In genomic region chr3:49687419-49687795, GRCh38 we compare ENCODE assay signal across 9 cellular contexts. TPM values are rescaled to one million over a fixed set of nuclear protein-coding genes. Genes with fewer than 3 reads are reported as not detected.
DNase-seq lines count a peak whose midpoint lies in the region; ATAC-seq and TF ChIP-seq lines count a peak whose summit lies in the region.
"Not testable (repeated sequence)": the region's sequence is repeated elsewhere in the genome, so short reads cannot be mapped to it uniquely, and the experiment has no call there.
"Had no signal": no experiment of that assay in that cellular context is flagged by ENCODE, and none has a peak within 500 bp of the region (broad histone marks: within the 10 kb centered on the region; RNA-seq: fewer than 3 reads in every experiment).

No MANE protein-coding gene starts in this region.

- 0 out of 2 replicates have a peak overlapping the region, but pooled peaks have one; percentile 63 for H3K9ac ChIP-seq in HUES48 (ENCODE audit: low read depth, low read length)
- H3K9ac ChIP-seq in smooth muscle cell (ENCODE audit: low read depth), result not testable (repeated sequence)

- H3K4me1 ChIP-seq in HUES48 (ENCODE audit: control insufficient read depth, insufficient read depth, low read length); cardiac muscle cell (ENCODE audit: low read depth); smooth muscle cell (ENCODE audit: low read depth): not testable (repeated sequence)

- not testable (repeated sequence) for H3K27me3 Mint-ChIP-seq in CD4-positive, alpha-beta T cell; activated B cell treated with CpG ODN at 0.5 μM for 24 hours; activated naive CD8-positive, alpha-beta T cell treated with anti-CD3 and anti-CD28 coated beads for 36 hours; nephron (ENCODE audit: low read depth)
- H3K27me3 Mint-ChIP-seq in immature natural killer cell (ENCODE audit: low read depth in 3 of 3), result peaks cover 8 to 15% (median 9%) of the 10 kb centered on the region in 3 donors

- not testable (repeated sequence) for H3K27ac ChIP-seq in CD4-positive, alpha-beta T cell (ENCODE audit: low read depth, low read length); cardiac muscle cell; smooth muscle cell (ENCODE audit: low read depth)
- peak overlapping the region; percentile 70 for H3K27ac ChIP-seq in HUES48 (ENCODE audit: low read depth, low read length)

- peaks cover 31% of the 10 kb centered on the region for H3K4me1 Mint-ChIP-seq in CD4-positive, alpha-beta T cell (ENCODE audit: low read depth)
- peaks cover 37% of the 10 kb centered on the region for H3K4me1 Mint-ChIP-seq in activated B cell treated with CpG ODN at 0.5 μM for 24 hours
- H3K4me1 Mint-ChIP-seq in activated naive CD8-positive, alpha-beta T cell treated with anti-CD3 and anti-CD28 coated beads for 36 hours, result peaks cover 21% of the 10 kb centered on the region
- peaks cover 34 to 43% of the 10 kb centered on the region in 2 donors for H3K4me1 Mint-ChIP-seq in immature natural killer cell
- H3K4me1 Mint-ChIP-seq in nephron, result peaks cover 23% of the 10 kb centered on the region

- H3K36me3 Mint-ChIP-seq in CD4-positive, alpha-beta T cell (ENCODE audit: low read depth), result peaks cover 32% of the 10 kb centered on the region
- H3K36me3 Mint-ChIP-seq in activated B cell treated with CpG ODN at 0.5 μM for 24 hours (ENCODE audit: low read depth), result peaks cover 28% of the 10 kb centered on the region
- not testable (repeated sequence) for H3K36me3 Mint-ChIP-seq in activated naive CD8-positive, alpha-beta T cell treated with anti-CD3 and anti-CD28 coated beads for 36 hours; immature natural killer cell; nephron (ENCODE audit: low read depth)

- peaks cover 15% of the 10 kb centered on the region for H3K36me3 ChIP-seq in HUES48 (ENCODE audit: control insufficient read depth, insufficient read depth, low read length)
- H3K36me3 ChIP-seq in cardiac muscle cell, result peaks cover 13% of the 10 kb centered on the region
- H3K36me3 ChIP-seq in smooth muscle cell (ENCODE audit: low read depth), result not testable (repeated sequence)

- not testable (repeated sequence) for H2AFZ ChIP-seq in smooth muscle cell (ENCODE audit: low read depth)

- H3K9me3 Mint-ChIP-seq in CD4-positive, alpha-beta T cell; activated B cell treated with CpG ODN at 0.5 μM for 24 hours; activated naive CD8-positive, alpha-beta T cell treated with anti-CD3 and anti-CD28 coated beads for 36 hours; immature natural killer cell; nephron: not testable (repeated sequence)

- H3K4me3 ChIP-seq in HUES48 (ENCODE audit: low read depth, low read length), result peak overlapping the region; percentile 74
- H3K4me3 ChIP-seq in cardiac muscle cell, result peak overlapping the region; percentile 41
- H3K4me3 ChIP-seq in smooth muscle cell, result peak overlapping the region; percentile 51

- DNase-seq in CD4-positive, alpha-beta T cell; activated B cell treated with CpG ODN at 0.5 μM for 24 hours; activated naive CD8-positive, alpha-beta T cell treated with anti-CD3 and anti-CD28 coated beads for 36 hours; cardiac muscle cell (ENCODE audit: low read depth in 1 of 2, low spot score in 1 of 2); immature natural killer cell; smooth muscle cell (lab: John Stamatoyannopoulos, UW; ENCODE audit: unreplicated experiment): not testable (repeated sequence)

- peak overlapping the region; percentile 82 for H3K4me2 ChIP-seq in smooth muscle cell

- not testable (repeated sequence) for H3K9me3 ChIP-seq in CD4-positive, alpha-beta T cell (ENCODE audit: control insufficient read depth, low read length); HUES48 (ENCODE audit: control insufficient read depth, insufficient read depth, low read length); cardiac muscle cell (ENCODE audit: low read depth); smooth muscle cell (replicated peaks; ENCODE audit: low read depth)

- peak overlapping the region; percentile 65 for H3K4me3 Mint-ChIP-seq in CD4-positive, alpha-beta T cell
- peak overlapping the region; percentile 76 for H3K4me3 Mint-ChIP-seq in activated B cell treated with CpG ODN at 0.5 μM for 24 hours
- peak overlapping the region; percentile 29 for H3K4me3 Mint-ChIP-seq in activated naive CD8-positive, alpha-beta T cell treated with anti-CD3 and anti-CD28 coated beads for 36 hours
- peak overlapping the region in 4 of 5 donors; percentile 27 to 55 (median 34) for H3K4me3 Mint-ChIP-seq in immature natural killer cell
- H3K4me3 Mint-ChIP-seq in nephron, result peak overlapping the region; percentile 86 to 98 (median 97)

- H3K79me2 ChIP-seq in smooth muscle cell (ENCODE audit: low read depth), result peaks cover 21% of the 10 kb centered on the region

- intact Hi-C loops in CD4-positive, alpha-beta T cell (cut with DNase I, micrococcal nuclease), result not testable (repeated sequence)
- intact Hi-C loops in activated B cell treated with CpG ODN at 0.5 μM for 24 hours (cut with micrococcal nuclease), result loop anchor here (5.0 kb wide), 1 partner anchor 1130 kb away; the partner anchor contains the start of gene PFKFB4

- POLR2A ChIA-PET in CD4-positive, alpha-beta T cell (lab: Charles Lee); activated B cell treated with CpG ODN at 0.5 μM for 24 hours (lab: Charles Lee): not testable (repeated sequence)

- ATAC-seq in CD4-positive, alpha-beta T cell (ENCODE audit: poor library complexity); activated B cell treated with CpG ODN at 0.5 μM for 24 hours (ENCODE audit: low read depth): not testable (repeated sequence)

- 93% methylated on average over 12 of the region's 13 CpGs for WGBS in smooth muscle cell (ENCODE audit: low lambda C conversion rate)

- CTCF ChIA-PET in CD4-positive, alpha-beta T cell (lab: Charles Lee), result interaction anchor here (2.1 kb wide), 1 partner anchor 148 kb away, joined by 5 read pairs; no protein-coding TSS in a partner anchor
- CTCF ChIA-PET in activated B cell treated with CpG ODN at 0.5 μM for 24 hours (lab: Charles Lee), result not testable (repeated sequence)

- not testable (repeated sequence) for TF ChIP-seq CTCF in CD4-positive, alpha-beta T cell (IDR thresholded peaks at IDR 0.05); activated B cell treated with CpG ODN at 0.5 μM for 24 hours (IDR thresholded peaks at IDR 0.05); cardiac muscle cell (IDR thresholded peaks at IDR 0.05; ENCODE audit: low read depth, low read length); nephron (IDR thresholded peaks at IDR 0.05; ENCODE audit: unreplicated experiment in 3 of 3); smooth muscle cell (IDR thresholded peaks at IDR 0.05; ENCODE audit: borderline replicate concordance, insufficient read depth, poor library complexity, severe bottlenecking)

- H3K27ac Mint-ChIP-seq in CD4-positive, alpha-beta T cell; activated B cell treated with CpG ODN at 0.5 μM for 24 hours; activated naive CD8-positive, alpha-beta T cell treated with anti-CD3 and anti-CD28 coated beads for 36 hours: not testable (repeated sequence)
- H3K27ac Mint-ChIP-seq in immature natural killer cell, result peak overlapping the region in 2 of 6 donors; percentile 7 to 58
- H3K27ac Mint-ChIP-seq in nephron, result peak overlapping the region; percentile 74 to 86 (median 75)

- H3F3A ChIP-seq in smooth muscle cell (ENCODE audit: low read depth), result not testable (repeated sequence)

- H4K20me1 ChIP-seq in smooth muscle cell (ENCODE audit: low read depth), result not testable (repeated sequence)

- not testable (repeated sequence) for H3K27me3 ChIP-seq in CD4-positive, alpha-beta T cell (ENCODE audit: control insufficient read depth, insufficient read depth, low read length); HUES48 (ENCODE audit: control insufficient read depth, insufficient read depth, low read length); cardiac muscle cell; smooth muscle cell (ENCODE audit: low read depth)

RNA-seq across cellular contexts. Expression of gene MST1, which starts 1.9 kb away (rescaled TPM):
- total RNA-seq in CD4-positive, alpha-beta T cell, result 1 to 10 TPM; 7.8 TPM
- total RNA-seq in activated B cell treated with CpG ODN at 0.5 μM for 24 hours, result 4.7 and 8.0 TPM in 2 replicates
- total RNA-seq in activated naive CD8-positive, alpha-beta T cell treated with anti-CD3 and anti-CD28 coated beads for 36 hours, result 1 to 10 TPM; 6.7 to 8.4 TPM
- total RNA-seq in cardiac muscle cell, result 41.5 and 48.7 TPM in 2 replicates
- 31.3 and 37.4 TPM in 2 replicates for polyA plus RNA-seq in cardiac muscle cell
- 1 to 10 TPM in 1 of 3 donors, under 1 TPM in 1, not detected in 1; 0.19 to 1.3 TPM for polyA plus RNA-seq in immature natural killer cell
- total RNA-seq in smooth muscle cell, result 15.4 and 18.7 TPM in 2 replicates
- 22.9 and 28.5 TPM in 2 replicates for polyA plus RNA-seq in smooth muscle cell

RNA-seq across cellular contexts. Expression of gene RNF123, which starts 1.9 kb away (rescaled TPM):
- total RNA-seq in CD4-positive, alpha-beta T cell, result 10 to 100 TPM; 28.8 to 29.7 TPM
- total RNA-seq in activated B cell treated with CpG ODN at 0.5 μM for 24 hours, result 35.1 and 51.4 TPM in 2 replicates
- total RNA-seq in activated naive CD8-positive, alpha-beta T cell treated with anti-CD3 and anti-CD28 coated beads for 36 hours, result 10 to 100 TPM; 32.4 to 35.5 TPM
- total RNA-seq in cardiac muscle cell, result 41.7 and 51.1 TPM in 2 replicates
- polyA plus RNA-seq in cardiac muscle cell, result 35.5 and 42.3 TPM in 2 replicates
- 10 to 100 TPM in 2 of 3 donors, 1 to 10 TPM in 1; 2.6 to 27.1 (median 11.8) TPM for polyA plus RNA-seq in immature natural killer cell
- 15.8 and 17.3 TPM in 2 replicates for total RNA-seq in smooth muscle cell
- polyA plus RNA-seq in smooth muscle cell, result 23.9 and 37.8 TPM in 2 replicates

RNA-seq across cellular contexts. Expression of gene APEH, which starts 13.3 kb away (rescaled TPM):
- total RNA-seq in CD4-positive, alpha-beta T cell, result 10 to 100 TPM; 44.3 to 45.5 TPM
- total RNA-seq in activated B cell treated with CpG ODN at 0.5 μM for 24 hours, result 109 and 113 TPM in 2 replicates
- total RNA-seq in activated naive CD8-positive, alpha-beta T cell treated with anti-CD3 and anti-CD28 coated beads for 36 hours, result 100 to 1,000 TPM; 173 to 189 TPM
- total RNA-seq in cardiac muscle cell, result 165 and 185 TPM in 2 replicates
- 216 and 247 TPM in 2 replicates for polyA plus RNA-seq in cardiac muscle cell
- polyA plus RNA-seq in immature natural killer cell, result 100 to 1,000 TPM in 2 of 3 donors, 10 to 100 TPM in 1; 88.0 to 130 (median 121) TPM
- 53.1 and 69.4 TPM in 2 replicates for total RNA-seq in smooth muscle cell
- 91.7 and 104 TPM in 2 replicates for polyA plus RNA-seq in smooth muscle cell

RNA-seq across cellular contexts. Expression of gene AMIGO3, which starts 32.1 kb away (rescaled TPM):
- total RNA-seq in CD4-positive, alpha-beta T cell, result 1 to 10 TPM in 1 of 2 experiments, under 1 TPM in 1; 0.82 to 1.3 TPM
- total RNA-seq in activated B cell treated with CpG ODN at 0.5 μM for 24 hours, result not detected in 2 replicates
- total RNA-seq in activated naive CD8-positive, alpha-beta T cell treated with anti-CD3 and anti-CD28 coated beads for 36 hours, result not detected
- 2.3 and 5.2 TPM in 2 replicates for total RNA-seq in cardiac muscle cell
- 0.46 and 2.6 TPM in 2 replicates for polyA plus RNA-seq in cardiac muscle cell
- polyA plus RNA-seq in immature natural killer cell, result 1 to 10 TPM in 2 of 3 donors, not detected in 1; 1.5 to 1.7 TPM
- total RNA-seq in smooth muscle cell, result 2.8 and 2.9 TPM in 2 replicates
- 2.2 and 2.4 TPM in 2 replicates for polyA plus RNA-seq in smooth muscle cell
- polyA plus RNA-seq: CD14-positive monocyte had no signal

RNA-seq across cellular contexts. Expression of gene GMPPB, which starts 36.3 kb away (rescaled TPM):
- 10 to 100 TPM; 39.0 to 41.4 TPM for total RNA-seq in CD4-positive, alpha-beta T cell
- total RNA-seq in activated B cell treated with CpG ODN at 0.5 μM for 24 hours (39.9 and 40.7 TPM in 2 replicates), cardiac muscle cell (27.6 and 41.3 TPM in 2 replicates), smooth muscle cell (21.1 and 21.3 TPM in 2 replicates)
- total RNA-seq in activated naive CD8-positive, alpha-beta T cell treated with anti-CD3 and anti-CD28 coated beads for 36 hours, result 10 to 100 TPM; 43.0 to 43.6 TPM
- polyA plus RNA-seq in cardiac muscle cell (23.9 and 29.3 TPM in 2 replicates), immature natural killer cell (10 to 100 TPM; 13.5 to 35.2 (median 32.5) TPM), smooth muscle cell (68.3 and 74.8 TPM in 2 replicates)

Comparison
In these comparisons a context has a peak if more than half of its experiments do, and no peak if none do; other contexts are left out.
1. H3K4me3 Mint-ChIP-seq: peak in every context shown above with its lines; median percentile 97 in nephron; 76 in activated B cell treated with CpG ODN at 0.5 μM for 24 hours; 65 in CD4-positive, alpha-beta T cell; 34 in immature natural killer cell; 29 in activated naive CD8-positive, alpha-beta T cell treated with anti-CD3 and anti-CD28 coated beads for 36 hours.